Comparison of ENCODE assay signal across 20 cellular contexts in the genomic region with DNA sequence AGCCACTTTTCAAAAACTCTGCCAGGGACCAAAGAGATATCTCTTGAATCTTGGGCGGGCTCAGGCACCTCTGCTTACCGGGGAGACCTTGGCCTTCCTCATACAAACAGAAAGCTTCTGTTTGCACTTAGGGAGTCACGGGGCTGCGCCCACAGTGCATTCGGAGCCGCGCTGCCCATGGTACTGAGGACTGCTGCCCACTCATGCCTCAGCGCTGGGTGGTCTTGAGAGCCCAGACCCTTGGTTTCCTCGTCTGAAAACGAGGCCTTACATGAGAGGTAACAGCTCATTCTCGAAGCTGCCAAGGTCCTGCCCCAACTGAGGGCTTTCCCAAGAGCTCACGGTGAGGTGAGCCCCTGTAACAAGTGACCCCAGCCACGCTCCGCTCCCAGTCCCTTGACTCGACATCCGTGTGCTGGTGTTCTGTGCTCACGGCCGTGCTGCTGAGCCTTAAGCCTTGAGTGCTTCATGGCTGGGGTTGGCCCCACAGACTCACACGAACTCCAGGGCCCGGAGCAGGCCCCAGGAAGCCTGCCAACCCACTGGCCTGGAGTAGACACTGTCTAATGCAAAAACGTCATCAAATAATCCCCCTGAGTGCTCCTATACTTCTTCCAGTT. TPM values are rescaled to one million over a fixed set of nuclear protein-coding genes. Genes with fewer than 3 reads are reported as not detected.
DNase-seq lines count a peak whose midpoint lies in the region; ATAC-seq and TF ChIP-seq lines count a peak whose summit lies in the region.
"Had no signal": no experiment of that assay in that cellular context is flagged by ENCODE, and none has a peak within 500 bp of the region (broad histone marks: within the 10 kb centered on the region; RNA-seq: fewer than 3 reads in every experiment).

No MANE protein-coding gene starts in this region.

- ATAC-seq in naive thymus-derived CD4-positive, alpha-beta T cell = no peak
- ATAC-seq in psoas muscle (no peak), GM21447 (IDR thresholded peaks at IDR 0.05; ENCODE audit: unreplicated experiment) (no peak)
- ATAC-seq: HCT116, K562 had no signal

- H3K4me1 Mint-ChIP-seq in CD14-positive monocyte = no peaks in the 10 kb centered on the region
- H3K4me1 Mint-ChIP-seq in activated T-helper 1 cell treated with anti-CD3 and anti-CD28 coated beads, Interleukin-12 subunit alpha, Interleukin-12 subunit beta, Interleukin-2, Interleukin-4 antibody, amounts not matched to agents 30 ng/mL and 10 ng/mL and 1 ng/mL, durations not matched to agents 14 hours and 24 hours and 36 hours (ENCODE audit: low read depth) = no peaks in the 10 kb centered on the region
- peaks cover 0 to 14% (median 3%) of the 10 kb centered on the region in 7 donors for H3K4me1 Mint-ChIP-seq in naive thymus-derived CD4-positive, alpha-beta T cell

- no peak overlapping the region for H3K4me3 ChIP-seq in naive thymus-derived CD4-positive, alpha-beta T cell (ENCODE audit: low read length)
- no peak overlapping the region for H3K4me3 ChIP-seq in psoas muscle
- H3K4me3 ChIP-seq: coronary artery, K562, sigmoid colon, testis, vagina had no signal

- peaks cover 0 to 5% (median 0%) of the 10 kb centered on the region in 7 donors for H3K9me3 Mint-ChIP-seq in CD14-positive monocyte
- H3K9me3 Mint-ChIP-seq in activated T-helper 1 cell treated with anti-CD3 and anti-CD28 coated beads, Interleukin-12 subunit alpha, Interleukin-12 subunit beta, Interleukin-2, Interleukin-4 antibody, amounts not matched to agents 30 ng/mL and 10 ng/mL and 1 ng/mL, durations not matched to agents 14 hours and 24 hours and 36 hours = no peaks in the 10 kb centered on the region
- H3K9me3 Mint-ChIP-seq in naive thymus-derived CD4-positive, alpha-beta T cell = no peaks in the 10 kb centered on the region

- intact Hi-C loops in CD14-positive monocyte (cut with micrococcal nuclease) (no loop called here), psoas muscle (cut with DNase I) (no loop called here)
- intact Hi-C loops in activated T-helper 1 cell treated with anti-CD3 and anti-CD28 coated beads, Interleukin-12 subunit alpha, Interleukin-12 subunit beta, Interleukin-2, Interleukin-4 antibody, amounts not matched to agents 30 ng/mL and 10 ng/mL and 1 ng/mL, durations not matched to agents 14 hours and 24 hours and 36 hours (cut with micrococcal nuclease) = no loop called here
- intact Hi-C loops in naive thymus-derived CD4-positive, alpha-beta T cell (cut with micrococcal nuclease) = no loop called here

- H3K27ac Mint-ChIP-seq in CD14-positive monocyte = peak overlapping the region in 5 of 7 donors; percentile 15 to 61 (median 54)
- H3K27ac Mint-ChIP-seq in activated T-helper 1 cell treated with anti-CD3 and anti-CD28 coated beads, Interleukin-12 subunit alpha, Interleukin-12 subunit beta, Interleukin-2, Interleukin-4 antibody, amounts not matched to agents 30 ng/mL and 10 ng/mL and 1 ng/mL, durations not matched to agents 14 hours and 24 hours and 36 hours = peak overlapping the region; percentile 44
- peak overlapping the region in 7 of 9 donors; percentile 4 to 88 (median 60) for H3K27ac Mint-ChIP-seq in naive thymus-derived CD4-positive, alpha-beta T cell

- H3K27ac ChIP-seq in 22Rv1 (peak overlapping the region; percentile 73), psoas muscle (no peak overlapping the region)
- H3K27ac ChIP-seq in naive thymus-derived CD4-positive, alpha-beta T cell (ENCODE audit: low read depth, low read length) = no peak overlapping the region
- H3K27ac ChIP-seq: coronary artery, sigmoid colon, testis, vagina had no signal

- H3K36me3 Mint-ChIP-seq in CD14-positive monocyte = peaks cover 89 to 99% of the 10 kb centered on the region in 2 donors
- peaks cover 60% of the 10 kb centered on the region for H3K36me3 Mint-ChIP-seq in activated T-helper 1 cell treated with anti-CD3 and anti-CD28 coated beads, Interleukin-12 subunit alpha, Interleukin-12 subunit beta, Interleukin-2, Interleukin-4 antibody, amounts not matched to agents 30 ng/mL and 10 ng/mL and 1 ng/mL, durations not matched to agents 14 hours and 24 hours and 36 hours (ENCODE audit: low read depth)
- peaks cover 0 to 62% (median 36%) of the 10 kb centered on the region in 5 donors for H3K36me3 Mint-ChIP-seq in naive thymus-derived CD4-positive, alpha-beta T cell

- no peak overlapping the region for H3K4me3 Mint-ChIP-seq in CD14-positive monocyte
- no peak overlapping the region for H3K4me3 Mint-ChIP-seq in activated T-helper 1 cell treated with anti-CD3 and anti-CD28 coated beads, Interleukin-12 subunit alpha, Interleukin-12 subunit beta, Interleukin-2, Interleukin-4 antibody, amounts not matched to agents 30 ng/mL and 10 ng/mL and 1 ng/mL, durations not matched to agents 14 hours and 24 hours and 36 hours
- H3K4me3 Mint-ChIP-seq in naive thymus-derived CD4-positive, alpha-beta T cell = no peak overlapping the region

- H3K9me3 ChIP-seq in naive thymus-derived CD4-positive, alpha-beta T cell (ENCODE audit: control insufficient read depth in 2 of 3, low read length in 3 of 3) = no peaks in the 10 kb centered on the region
- H3K9me3 ChIP-seq in psoas muscle = no peaks in the 10 kb centered on the region
- H3K9me3 ChIP-seq: sigmoid colon, testis, vagina had no signal

- no peaks in the 10 kb centered on the region for H3K27me3 ChIP-seq in naive thymus-derived CD4-positive, alpha-beta T cell (ENCODE audit: control insufficient read depth in 2 of 2, insufficient read depth in 2 of 2, low read length in 2 of 2)
- H3K27me3 ChIP-seq in psoas muscle (ENCODE audit: insufficient read depth in 3 of 3, low read length in 2 of 3) = no peaks in the 10 kb centered on the region
- H3K27me3 ChIP-seq: sigmoid colon, testis, vagina had no signal

- 89 to 92% (median 92%) methylated on average over 21 of the region's 21 CpGs for WGBS in psoas muscle, 3 donors

- POLR2A ChIA-PET in naive thymus-derived CD4-positive, alpha-beta T cell (lab: Charles Lee) = interaction anchor here (1.2 kb wide), 1 partner anchor 10 kb away, joined by 4 read pairs; no protein-coding TSS in a partner anchor

- no peaks in the 10 kb centered on the region for H3K4me1 ChIP-seq in naive thymus-derived CD4-positive, alpha-beta T cell (ENCODE audit: control insufficient read depth in 2 of 2, insufficient read depth in 2 of 2, low read length in 2 of 2)
- no peaks in the 10 kb centered on the region for H3K4me1 ChIP-seq in psoas muscle
- H3K4me1 ChIP-seq: sigmoid colon, testis, vagina had no signal

- CTCF ChIA-PET in naive thymus-derived CD4-positive, alpha-beta T cell (lab: Charles Lee) = interaction anchor here (17.3 kb wide), 1 partner anchor 117 kb away, joined by 204 read pairs; no protein-coding TSS in a partner anchor

- no peak for TF ChIP-seq CTCF in 22Rv1 (IDR thresholded peaks at IDR 0.05)
- TF ChIP-seq CTCF in CD14-positive monocyte (IDR thresholded peaks at IDR 0.05) = no peak
- TF ChIP-seq CTCF in psoas muscle (IDR thresholded peaks at IDR 0.05) = no peak

- peaks cover 48 to 97% (median 60%) of the 10 kb centered on the region in 3 experiments for H3K36me3 ChIP-seq in naive thymus-derived CD4-positive, alpha-beta T cell (ENCODE audit: control insufficient read depth in 2 of 3, insufficient read depth in 3 of 3, low read length in 3 of 3)
- H3K36me3 ChIP-seq in psoas muscle (ENCODE audit: insufficient read depth in 1 of 2, low read depth in 1 of 2) = peaks cover 0 to 4% of the 10 kb centered on the region in 2 donors
- H3K36me3 ChIP-seq: sigmoid colon had no signal

- no peaks in the 10 kb centered on the region for H3K27me3 Mint-ChIP-seq in CD14-positive monocyte (ENCODE audit: low read depth in 3 of 3)
- H3K27me3 Mint-ChIP-seq in activated T-helper 1 cell treated with anti-CD3 and anti-CD28 coated beads, Interleukin-12 subunit alpha, Interleukin-12 subunit beta, Interleukin-2, Interleukin-4 antibody, amounts not matched to agents 30 ng/mL and 10 ng/mL and 1 ng/mL, durations not matched to agents 14 hours and 24 hours and 36 hours (ENCODE audit: insufficient read depth) = no peaks in the 10 kb centered on the region
- no peaks in the 10 kb centered on the region for H3K27me3 Mint-ChIP-seq in naive thymus-derived CD4-positive, alpha-beta T cell

- TF ChIP-seq POLR2A in erythroblast (IDR thresholded peaks at IDR 0.05; ENCODE audit: low read length) = no peak

- DNase-seq in CD14-positive monocyte (ENCODE audit: low spot score) = no peak
- no peak for DNase-seq in activated T-helper 1 cell treated with anti-CD3 and anti-CD28 coated beads, Interleukin-12 subunit alpha, Interleukin-12 subunit beta, Interleukin-2, Interleukin-4 antibody, amounts not matched to agents 30 ng/mL and 10 ng/mL and 1 ng/mL, durations not matched to agents 14 hours and 24 hours and 36 hours (ENCODE audit: low spot score)
- no peak for DNase-seq in naive thymus-derived CD4-positive, alpha-beta T cell
- DNase-seq in psoas muscle = no peak
- no peak for DNase-seq in erythroblast (lab: John Stamatoyannopoulos, UW)
- DNase-seq: activated CD4-positive, alpha-beta T cell treated with anti-CD3 and anti-CD28 coated beads, Interleukin-2, amount 50 U/mL, for 4 hours; activated T-cell treated with anti-CD3 and anti-CD28 coated beads, Interleukin-2, amount 50 U/mL, for 48 hours; MM.1S; NCI-H1417 treated with DMSO at 0.1 percent for 48 hours; NCI-H2107; sigmoid colon; T-helper 1 cell; testis had no signal

RNA-seq across cellular contexts. Expression of a gene that starts 47.4 kb away (rescaled TPM):
- polyA plus RNA-seq in CD14-positive monocyte (under 1 TPM in 1 of 2 donors, not detected in 1; 0.05 TPM), psoas muscle (under 1 TPM in 2 of 3 donors, not detected in 1; 0.03 to 0.15 TPM)
- 4.5 and 5.4 TPM in 2 replicates for total RNA-seq in activated T-helper 1 cell treated with anti-CD3 and anti-CD28 coated beads, Interleukin-12 subunit alpha, Interleukin-12 subunit beta, Interleukin-2, Interleukin-4 antibody, amounts not matched to agents 30 ng/mL and 10 ng/mL and 1 ng/mL, durations not matched to agents 14 hours and 24 hours and 36 hours
- 10 to 100 TPM in 1 of 5 experiments, 1 to 10 TPM in 3, under 1 TPM in 1; 0.86 to 38.6 (median 2.3) TPM for total RNA-seq in naive thymus-derived CD4-positive, alpha-beta T cell
- polyA plus RNA-seq in naive thymus-derived CD4-positive, alpha-beta T cell = under 1 TPM in 1 of 2 donors, not detected in 1; 0.67 TPM
- total RNA-seq in psoas muscle = under 1 TPM; 0.08 to 0.27 (median 0.18) TPM
- total RNA-seq: NCI-H460 had no signal
